Comparison of ENCODE assay signal across 2 cellular contexts in the genomic region with DNA sequence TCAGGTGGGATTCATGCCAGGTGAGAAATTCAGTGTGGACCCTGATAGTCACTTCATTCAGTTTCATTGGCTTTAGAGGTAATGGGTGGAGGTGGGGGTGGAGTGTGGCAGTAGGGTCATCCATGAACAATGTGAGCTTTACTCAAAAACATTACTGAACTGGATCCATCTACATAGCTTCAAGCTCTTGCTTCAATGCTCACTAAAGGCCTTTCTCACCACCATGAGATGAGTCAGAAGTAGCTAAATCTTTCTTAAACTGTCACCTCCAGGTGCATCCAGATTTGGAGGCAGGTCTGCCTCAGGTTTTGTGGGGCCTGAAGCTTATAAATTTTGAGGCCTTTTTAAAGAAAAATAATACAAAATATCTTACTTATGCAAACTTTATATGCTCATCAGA.
TF ChIP-seq lines count a peak whose summit lies in the region.

No MANE protein-coding gene starts in this region.

TF ChIP-seq in GM12891, 5 proteins besides CTCF, POLR2A, EP300 and RAD21 (continued from another document):
- TF ChIP-seq PAX5 (IDR thresholded peaks at IDR 0.05; ENCODE audit: insufficient read depth, low read length, severe bottlenecking) (no peak), POU2F2 (IDR thresholded peaks at IDR 0.05; ENCODE audit: low read depth, low read length) (no peak), SPI1 (IDR thresholded peaks at IDR 0.05; ENCODE audit: low read depth, low read length) (no peak), POLR2AphosphoS5 (IDR thresholded peaks at IDR 0.05; ENCODE audit: low read depth, low read length) (no peak)

TF ChIP-seq in GM12878, 131 proteins besides CTCF, POLR2A, EP300 and RAD21:
- TF ChIP-seq SKIL (IDR thresholded peaks at IDR 0.05; ENCODE audit: low read depth, poor library complexity, severe bottlenecking) (no peak), JUNB (IDR thresholded peaks at IDR 0.05) (0 out of 2 replicates have a peak, but pooled peaks have one; percentile 8)
